ENCODE assay signal across 10 cellular contexts in the genomic region with DNA sequence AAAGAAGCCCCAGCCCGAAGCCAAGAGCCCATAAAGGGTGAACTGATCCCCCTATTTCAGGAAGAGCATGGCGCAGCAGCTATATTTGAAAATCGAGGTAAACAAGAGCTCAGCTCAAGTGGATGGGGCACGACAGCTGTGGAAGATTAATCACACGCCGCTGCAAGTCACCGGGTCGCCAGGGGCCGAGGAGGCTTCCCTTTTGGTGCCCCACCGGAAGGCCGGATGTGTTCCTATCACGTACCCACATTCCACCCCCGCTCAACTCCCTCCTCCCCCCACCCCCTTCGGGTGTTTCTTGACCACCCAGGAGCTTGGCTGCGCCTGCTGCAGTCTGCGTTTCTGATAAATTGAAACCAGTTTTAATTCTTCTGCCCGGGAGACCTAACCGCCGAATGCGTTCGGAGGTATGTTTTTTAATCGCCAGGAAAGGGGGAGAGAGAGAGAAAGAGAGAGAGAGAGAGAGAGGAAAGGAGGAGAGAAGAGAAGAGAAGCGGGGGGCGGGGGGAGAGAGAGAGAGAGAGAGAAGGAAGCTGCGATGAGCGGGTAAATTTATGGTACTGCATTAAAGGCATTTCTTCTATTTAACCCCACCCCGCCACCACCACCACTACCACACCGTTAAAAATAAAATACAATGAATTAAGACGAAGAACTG. TPM values are rescaled to one million over a fixed set of nuclear protein-coding genes. Genes with fewer than 3 reads are reported as not detected.
DNase-seq lines count a peak whose midpoint lies in the region; ATAC-seq and TF ChIP-seq lines count a peak whose summit lies in the region.
"Had no signal": no experiment of that assay in that cellular context is flagged by ENCODE, and none has a peak within 500 bp of the region (broad histone marks: within the 10 kb centered on the region; RNA-seq: fewer than 3 reads in every experiment).

No MANE protein-coding gene starts in this region.

- no peaks in the 10 kb centered on the region for H3K27me3 ChIP-seq in endocrine pancreas (ENCODE audit: control insufficient read depth, insufficient read depth, low read length)
- H3K27me3 ChIP-seq in neuron (ENCODE audit: insufficient read depth, low read length), result peaks cover 53% of the 10 kb centered on the region
- no peaks in the 10 kb centered on the region for H3K27me3 ChIP-seq in thyroid gland

- H3K4me3 ChIP-seq in endocrine pancreas (ENCODE audit: control insufficient read depth, insufficient read depth, low read length), result peak overlapping the region; percentile 67
- peak overlapping the region; percentile 48 for H3K4me3 ChIP-seq in neuron (ENCODE audit: low read length)
- no peak overlapping the region for H3K4me3 ChIP-seq in thyroid gland (replicated peaks in 1 of 3)

- TF ChIP-seq CTCF in thyroid gland (IDR thresholded peaks at IDR 0.05), result no peak

- no peak overlapping the region for H3K27ac ChIP-seq in thyroid gland
- H3K27ac ChIP-seq: 22Rv1, VCaP had no signal

- WGBS in thyroid gland, 2 donors, result 18% methylated on average over 29 of the region's 29 CpGs

- DNase-seq in DMS153 treated with DMSO at 0.1 percent for 48 hours (lab: John Stamatoyannopoulos, UW; ENCODE audit: unreplicated experiment) (peak; percentile 9), DMS153 (lab: John Stamatoyannopoulos, UW) (no peak), NCI-H524 treated with DMSO at 0.1 percent for 48 hours (lab: John Stamatoyannopoulos, UW) (peak; percentile 78), thyroid gland (no peak)

- no peaks in the 10 kb centered on the region for H3K36me3 ChIP-seq in endocrine pancreas (ENCODE audit: control insufficient read depth, insufficient read depth, low read length)
- no peaks in the 10 kb centered on the region for H3K36me3 ChIP-seq in neuron (ENCODE audit: insufficient read depth, low read length)
- H3K36me3 ChIP-seq in thyroid gland, result no peaks in the 10 kb centered on the region

- H3K4me1 ChIP-seq in endocrine pancreas (ENCODE audit: control insufficient read depth, insufficient read depth, low read length), result no peaks in the 10 kb centered on the region
- H3K4me1 ChIP-seq in neuron (ENCODE audit: insufficient read depth, low read length), result peaks cover 24% of the 10 kb centered on the region
- H3K4me1 ChIP-seq in thyroid gland, result peaks cover 15 to 24% of the 10 kb centered on the region in 2 donors

- intact Hi-C loops in thyroid gland (cut with DNase I), result no loop called here

- TF ChIP-seq POLR2A in thyroid gland (IDR thresholded peaks at IDR 0.05), result no peak

- H3K9me3 ChIP-seq in endocrine pancreas (ENCODE audit: control insufficient read depth, low read length) (no peaks in the 10 kb centered on the region), neuron (ENCODE audit: low read length) (no peaks in the 10 kb centered on the region), thyroid gland (no peaks in the 10 kb centered on the region)

- no peak for ATAC-seq in HG03378 (IDR thresholded peaks at IDR 0.05; ENCODE audit: unreplicated experiment)
- ATAC-seq in HG03457 (IDR thresholded peaks at IDR 0.05; ENCODE audit: unreplicated experiment), result no peak

- peak overlapping the region; percentile 89 for H2AFZ ChIP-seq in neuron (ENCODE audit: low read depth, low read length)

- H3K9ac ChIP-seq in endocrine pancreas (ENCODE audit: control insufficient read depth, insufficient read depth, low read length), result peak overlapping the region; percentile 69

RNA-seq across cellular contexts. Expression of gene SLC8A3, which starts 1.8 kb away (rescaled TPM):
- under 1 TPM in 1 of 4 donors, not detected in 3; 0.29 TPM for total RNA-seq in thyroid gland

Comparison
In these comparisons a context has a peak if more than half of its experiments do, and no peak if none do; other contexts are left out.
1. DNase-seq: peak in DMS153 treated with DMSO at 0.1 percent for 48 hours (single experiment) and NCI-H524 treated with DMSO at 0.1 percent for 48 hours (single experiment); none in DMS153 (single experiment) and thyroid gland (0 of 2).
2. H3K4me3 ChIP-seq: peak in endocrine pancreas (single experiment) and neuron (single experiment); none in thyroid gland (0 of 3).